14 cellular contexts compared by ENCODE assay signal in the genomic region with DNA sequence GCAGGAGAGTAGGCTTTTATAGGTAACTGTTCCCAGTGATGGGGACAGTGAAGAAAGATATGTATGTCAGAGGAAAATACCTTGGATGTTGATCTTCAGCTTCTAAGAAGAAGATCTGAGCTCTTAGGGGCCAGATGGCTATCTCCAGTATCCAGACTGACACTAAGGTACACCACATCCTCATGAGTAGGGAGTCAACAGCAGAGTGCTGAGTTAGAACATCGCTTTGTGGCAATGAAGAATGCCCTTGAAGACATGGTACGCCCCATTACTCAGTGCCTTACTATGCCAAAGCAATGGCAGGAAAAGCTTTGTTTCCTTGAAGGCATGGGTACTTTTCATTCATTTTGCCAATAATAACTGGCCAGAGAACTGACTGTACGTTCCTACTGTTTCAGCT.
"Had no signal": no experiment of that assay in that cellular context is flagged by ENCODE, and none has a peak within 500 bp of the region (broad histone marks: within the 10 kb centered on the region; RNA-seq: fewer than 3 reads in every experiment).

No MANE protein-coding gene starts in this region.

- ATAC-seq: left cardiac atrium, lower lobe of right lung, sciatic nerve had no signal

- H3K4me3 ChIP-seq: lower lobe of right lung, spleen, stomach, thoracic aorta had no signal

- H3K27me3 ChIP-seq: spleen, stomach had no signal

- H3K4me1 ChIP-seq: lower lobe of right lung, spleen, stomach had no signal

- H3K4me1 Mint-ChIP-seq: activated B cell treated with CpG ODN at 0.5 μM for 24 hours; activated CD4-positive, alpha-beta T cell treated with anti-CD3 and anti-CD28 coated beads, Interleukin-2, amount 10 ng/mL, durations not matched to agents 24 days and 14 days; activated naive CD8-positive, alpha-beta T cell treated with anti-CD3 and anti-CD28 coated beads, Interleukin-2, amount 10 ng/mL, durations not matched to agents 7 days and 5 days; mesothelial cell of epicardium; neural crest cell had no signal

- H3K36me3 Mint-ChIP-seq: activated naive CD8-positive, alpha-beta T cell treated with anti-CD3 and anti-CD28 coated beads, Interleukin-2, amount 10 ng/mL, durations not matched to agents 7 days and 5 days; mesothelial cell of epicardium had no signal

- H3K27ac Mint-ChIP-seq: activated B cell treated with CpG ODN at 0.5 μM for 24 hours; activated CD4-positive, alpha-beta T cell treated with anti-CD3 and anti-CD28 coated beads, Interleukin-2, amount 10 ng/mL, durations not matched to agents 24 days and 14 days; activated naive CD8-positive, alpha-beta T cell treated with anti-CD3 and anti-CD28 coated beads, Interleukin-2, amount 10 ng/mL, durations not matched to agents 7 days and 5 days; activated T-helper 1 cell treated with anti-CD3 and anti-CD28 coated beads, Interleukin-12 subunit alpha, Interleukin-12 subunit beta, Interleukin-2, Interleukin-4 antibody, amounts not matched to agents 30 ng/mL and 10 ng/mL and 1 ng/mL, durations not matched to agents 14 hours and 24 hours and 36 hours; mesothelial cell of epicardium had no signal

- DNase-seq: activated B cell treated with CpG ODN at 0.5 μM for 24 hours; activated CD4-positive, alpha-beta T cell treated with anti-CD3 and anti-CD28 coated beads, Interleukin-2, amount 10 ng/mL, durations not matched to agents 24 days and 14 days; activated naive CD8-positive, alpha-beta T cell treated with anti-CD3 and anti-CD28 coated beads, Interleukin-2, amount 10 ng/mL, durations not matched to agents 7 days and 5 days; erythroblast; hippocampal formation; left cardiac atrium; lower lobe of right lung; spleen; stomach had no signal

- H3K4me3 Mint-ChIP-seq: activated B cell treated with CpG ODN at 0.5 μM for 24 hours; activated CD4-positive, alpha-beta T cell treated with anti-CD3 and anti-CD28 coated beads, Interleukin-2, amount 10 ng/mL, durations not matched to agents 24 days and 14 days; activated naive CD8-positive, alpha-beta T cell treated with anti-CD3 and anti-CD28 coated beads, Interleukin-2, amount 10 ng/mL, durations not matched to agents 7 days and 5 days; activated T-helper 1 cell treated with anti-CD3 and anti-CD28 coated beads, Interleukin-12 subunit alpha, Interleukin-12 subunit beta, Interleukin-2, Interleukin-4 antibody, amounts not matched to agents 30 ng/mL and 10 ng/mL and 1 ng/mL, durations not matched to agents 14 hours and 24 hours and 36 hours; mesothelial cell of epicardium; neural crest cell had no signal

- H3K27ac ChIP-seq: lower lobe of right lung, spleen, stomach, thoracic aorta had no signal

- H3K9me3 Mint-ChIP-seq: activated B cell treated with CpG ODN at 0.5 μM for 24 hours; activated CD4-positive, alpha-beta T cell treated with anti-CD3 and anti-CD28 coated beads, Interleukin-2, amount 10 ng/mL, durations not matched to agents 24 days and 14 days; activated naive CD8-positive, alpha-beta T cell treated with anti-CD3 and anti-CD28 coated beads, Interleukin-2, amount 10 ng/mL, durations not matched to agents 7 days and 5 days; activated T-helper 1 cell treated with anti-CD3 and anti-CD28 coated beads, Interleukin-12 subunit alpha, Interleukin-12 subunit beta, Interleukin-2, Interleukin-4 antibody, amounts not matched to agents 30 ng/mL and 10 ng/mL and 1 ng/mL, durations not matched to agents 14 hours and 24 hours and 36 hours; neural crest cell had no signal

- H3K36me3 ChIP-seq: lower lobe of right lung, spleen, stomach, thoracic aorta had no signal
